ENCODE assay signal across 1 cellular context in genomic region chr2:65056215-65056989, GRCh38.
TF ChIP-seq lines count a peak whose summit lies in the region.

Gene CEP68, plus strand, starts transcription at chr2:65056416. Its CDS starts 13,029 bp downstream, at chr2:65069445.

TF ChIP-seq in HepG2, 621 proteins besides CTCF, POLR2A, EP300 and RAD21 (continued from another document and continues in another):
- TF ChIP-seq ZNF672 (CRISPR knock-in tag; IDR thresholded peaks at IDR 0.05) (0 out of 2 replicates have a peak, but pooled peaks have one; percentile 58), AHR (CRISPR knock-in tag; IDR thresholded peaks at IDR 0.05) (no peak; the same call in 1 of the 2 replicates), NBN (conservative IDR thresholded peaks at IDR 0.05) (no peak), ZNF407 (CRISPR knock-in tag; IDR thresholded peaks at IDR 0.05; ENCODE audit: not compliant biosample characterization) (no peak), ZBTB3 (CRISPR knock-in tag; IDR thresholded peaks at IDR 0.05; ENCODE audit: borderline replicate concordance, low read depth) (0 out of 2 replicates have a peak, but pooled peaks have one; percentile 77), SIX1 (CRISPR knock-in tag; IDR thresholded peaks at IDR 0.05; ENCODE audit: borderline replicate concordance) (no peak; the same call in 1 of the 2 replicates), ZNF557 (CRISPR knock-in tag; IDR thresholded peaks at IDR 0.05) (no peak), ZNF446 (CRISPR knock-in tag; IDR thresholded peaks at IDR 0.05) (peak; percentile 17; the same call in 1 of the 2 replicates), KLF12 (CRISPR knock-in tag; IDR thresholded peaks at IDR 0.05; ENCODE audit: borderline replicate concordance) (peak; percentile 82; the same call in 1 of the 2 replicates), BRD4 (CRISPR knock-in tag; IDR thresholded peaks at IDR 0.05) (peak; percentile 80; the same call in 1 of the 2 replicates), NR0B2 (CRISPR knock-in tag; IDR thresholded peaks at IDR 0.05) (peak; percentile 76; the same call in 1 of the 2 replicates), ZBTB34 (CRISPR knock-in tag; IDR thresholded peaks at IDR 0.05) (0 out of 2 replicates have a peak, but pooled peaks have one; percentile 8), RBM22 (optimal IDR thresholded peaks at IDR 0.05; ENCODE audit: low read length) (no peak), ATF4 (CRISPR knock-in tag; IDR thresholded peaks at IDR 0.05) (peak in 1 of 2 experiments; percentile 72; a peak in 2 of 4 replicates), U2AF1 (optimal IDR thresholded peaks at IDR 0.05; ENCODE audit: low read depth, low read length) (no peak), ZNF282 (IDR thresholded peaks at IDR 0.05; ENCODE audit: partially characterized antibody) (no peak), KMT2B (CRISPR knock-in tag; IDR thresholded peaks at IDR 0.05) (peak; percentile 90), ZFP62 (CRISPR knock-in tag; IDR thresholded peaks at IDR 0.05) (no peak), HDAC1 (CRISPR knock-in tag; IDR thresholded peaks at IDR 0.05) (peak; percentile 84), ZNF607 (CRISPR knock-in tag; IDR thresholded peaks at IDR 0.05; ENCODE audit: borderline replicate concordance) (peak; percentile 89), SMAD3 (CRISPR knock-in tag; IDR thresholded peaks at IDR 0.05) (no peak; the same call in 1 of the 2 replicates), ZNF780A (CRISPR knock-in tag; IDR thresholded peaks at IDR 0.05) (peak; percentile 78), ZNF788 (CRISPR knock-in tag; IDR thresholded peaks at IDR 0.05; ENCODE audit: borderline replicate concordance) (peak; percentile 66; the same call in 1 of the 2 replicates), FOXA3 (CRISPR knock-in tag; IDR thresholded peaks at IDR 0.05) (peak; percentile 7), CC2D1A (CRISPR knock-in tag; IDR thresholded peaks at IDR 0.05) (no peak), ZNF704 (CRISPR knock-in tag; IDR thresholded peaks at IDR 0.05; ENCODE audit: borderline replicate concordance) (peak; percentile 73; the same call in 1 of the 2 replicates), HIVEP1 (CRISPR knock-in tag; IDR thresholded peaks at IDR 0.05) (no peak), ARID4A (CRISPR knock-in tag; IDR thresholded peaks at IDR 0.05; ENCODE audit: borderline replicate concordance) (peak; percentile 93; the same call in 1 of the 2 replicates), MYPOP (CRISPR knock-in tag; IDR thresholded peaks at IDR 0.05) (peak; percentile 96), MED1 (CRISPR knock-in tag; IDR thresholded peaks at IDR 0.05) (peak; percentile 65), PAX8 (CRISPR knock-in tag; IDR thresholded peaks at IDR 0.05; ENCODE audit: borderline replicate concordance) (no peak; the same call in 1 of the 2 replicates), ZNF383 (CRISPR knock-in tag; IDR thresholded peaks at IDR 0.05; ENCODE audit: borderline replicate concordance) (no peak; the same call in 1 of the 2 replicates), MTF2 (CRISPR knock-in tag; IDR thresholded peaks at IDR 0.05; ENCODE audit: borderline replicate concordance) (no peak; the same call in 1 of the 2 replicates), ZNF468 (CRISPR knock-in tag; IDR thresholded peaks at IDR 0.05) (no peak), CEBPB (IDR thresholded peaks at IDR 0.05; ENCODE audit: borderline replicate concordance, low read depth, low read length) (no peak), ZNF292 (CRISPR knock-in tag; IDR thresholded peaks at IDR 0.05; ENCODE audit: borderline replicate concordance, low read depth) (peak; percentile 76; the same call in 1 of the 2 replicates), CREB1 (IDR thresholded peaks at IDR 0.05) (peak; percentile 73), CREB1 (CRISPR knock-in tag; IDR thresholded peaks at IDR 0.05) (no peak), ZNF24 (IDR thresholded peaks at IDR 0.05) (no peak), CCAR2 (optimal IDR thresholded peaks at IDR 0.05; ENCODE audit: low read depth, low read length) (no peak), STAT5B (CRISPR knock-in tag; IDR thresholded peaks at IDR 0.05) (no peak), ZBTB25 (CRISPR knock-in tag; IDR thresholded peaks at IDR 0.05) (peak; percentile 77), ZSCAN9 (CRISPR knock-in tag; IDR thresholded peaks at IDR 0.05; ENCODE audit: borderline replicate concordance) (peak; percentile 57; the same call in 1 of the 2 replicates), ZC3H4 (CRISPR knock-in tag; IDR thresholded peaks at IDR 0.05; ENCODE audit: borderline replicate concordance) (no peak)
